Comparison of ENCODE assay signal across 16 cellular contexts in the genomic region with DNA sequence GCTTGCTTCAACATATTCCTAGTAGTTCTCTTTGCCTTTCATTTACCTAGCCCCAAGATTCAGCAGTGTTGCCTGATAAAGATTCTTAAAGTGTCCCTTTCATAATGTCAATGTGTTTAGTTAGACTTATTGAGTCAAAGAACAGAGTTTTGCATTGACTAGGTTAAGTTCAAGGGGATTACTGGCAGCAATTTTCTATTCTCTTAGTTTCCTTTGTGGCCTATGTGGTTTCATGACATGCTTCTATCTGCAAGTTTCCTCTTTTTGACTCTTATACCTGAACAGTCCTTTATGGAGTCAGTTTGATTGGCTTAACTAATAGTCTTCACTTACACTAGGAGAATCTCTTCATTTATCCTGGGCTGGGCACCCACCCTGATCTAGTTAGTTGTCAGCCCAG.
DNase-seq lines count a peak whose midpoint lies in the region; ATAC-seq lines count a peak whose summit lies in the region.
"Had no signal": no experiment of that assay in that cellular context is flagged by ENCODE, and none has a peak within 500 bp of the region (broad histone marks: within the 10 kb centered on the region; RNA-seq: fewer than 3 reads in every experiment).

No MANE protein-coding gene starts in this region.

- no peaks in the 10 kb centered on the region for H3K27me3 Mint-ChIP-seq in activated CD8-positive, alpha-beta memory T cell treated with anti-CD3 and anti-CD28 coated beads, Interleukin-2, amount 10 ng/mL, durations not matched to agents 7 days and 5 days

- peak; percentile 47 for ATAC-seq in activated CD8-positive, alpha-beta memory T cell treated with anti-CD3 and anti-CD28 coated beads, Interleukin-2, amount 10 ng/mL, durations not matched to agents 7 days and 5 days
- peak; percentile 86 for ATAC-seq in HG02571 (IDR thresholded peaks at IDR 0.05; ENCODE audit: unreplicated experiment)
- peak; percentile 82 for ATAC-seq in HG03280 (IDR thresholded peaks at IDR 0.05; ENCODE audit: unreplicated experiment)
- peak; percentile 34 for ATAC-seq in stimulated activated effector memory CD8-positive, alpha-beta T cell treated with anti-CD3 and anti-CD28 coated beads, Interleukin-12 subunit alpha, Interleukin-12 subunit beta, amount 100 ng/mL, for 72 hours
- ATAC-seq in activated CD4-positive, CD25-positive, alpha-beta regulatory T cell treated with anti-CD3 and anti-CD28 coated beads, Interleukin-2, amount 50 U/mL, for 24 hours = no peak
- ATAC-seq: SK-N-SH treated with all-trans-retinoic acid at 6 μM for 48 hours had no signal

- H3K4me3 Mint-ChIP-seq in activated CD8-positive, alpha-beta memory T cell treated with anti-CD3 and anti-CD28 coated beads, Interleukin-2, amount 10 ng/mL, durations not matched to agents 7 days and 5 days = no peak overlapping the region
- H3K4me3 Mint-ChIP-seq in stimulated activated effector memory CD8-positive, alpha-beta T cell treated with anti-CD3 and anti-CD28 coated beads, Interleukin-12 subunit alpha, Interleukin-12 subunit beta, amount 100 ng/mL, for 72 hours = no peak overlapping the region

- H3K9me3 Mint-ChIP-seq in activated CD8-positive, alpha-beta memory T cell treated with anti-CD3 and anti-CD28 coated beads, Interleukin-2, amount 10 ng/mL, durations not matched to agents 7 days and 5 days (ENCODE audit: low read depth) = peaks cover 6% of the 10 kb centered on the region
- H3K9me3 Mint-ChIP-seq in stimulated activated effector memory CD8-positive, alpha-beta T cell treated with anti-CD3 and anti-CD28 coated beads, Interleukin-12 subunit alpha, Interleukin-12 subunit beta, amount 100 ng/mL, for 72 hours = peaks cover 2% of the 10 kb centered on the region

- no peaks in the 10 kb centered on the region for H3K36me3 Mint-ChIP-seq in activated CD8-positive, alpha-beta memory T cell treated with anti-CD3 and anti-CD28 coated beads, Interleukin-2, amount 10 ng/mL, durations not matched to agents 7 days and 5 days
- H3K36me3 Mint-ChIP-seq in stimulated activated effector memory CD8-positive, alpha-beta T cell treated with anti-CD3 and anti-CD28 coated beads, Interleukin-12 subunit alpha, Interleukin-12 subunit beta, amount 100 ng/mL, for 72 hours = no peaks in the 10 kb centered on the region
- H3K36me3 Mint-ChIP-seq: activated naive CD4-positive, alpha-beta T cell treated with anti-CD3 and anti-CD28 coated beads, Interleukin-2, amount 50 U/mL, for 72 hours had no signal

- peaks cover 5% of the 10 kb centered on the region for H3K4me1 Mint-ChIP-seq in activated CD8-positive, alpha-beta memory T cell treated with anti-CD3 and anti-CD28 coated beads, Interleukin-2, amount 10 ng/mL, durations not matched to agents 7 days and 5 days
- no peaks in the 10 kb centered on the region for H3K4me1 Mint-ChIP-seq in stimulated activated effector memory CD8-positive, alpha-beta T cell treated with anti-CD3 and anti-CD28 coated beads, Interleukin-12 subunit alpha, Interleukin-12 subunit beta, amount 100 ng/mL, for 72 hours

- no peak overlapping the region for H3K27ac Mint-ChIP-seq in activated CD8-positive, alpha-beta memory T cell treated with anti-CD3 and anti-CD28 coated beads, Interleukin-2, amount 10 ng/mL, durations not matched to agents 7 days and 5 days
- no peak overlapping the region for H3K27ac Mint-ChIP-seq in stimulated activated effector memory CD8-positive, alpha-beta T cell treated with anti-CD3 and anti-CD28 coated beads, Interleukin-12 subunit alpha, Interleukin-12 subunit beta, amount 100 ng/mL, for 72 hours
- H3K27ac Mint-ChIP-seq: activated naive CD4-positive, alpha-beta T cell treated with anti-CD3 and anti-CD28 coated beads, Interleukin-2, amount 50 U/mL, for 72 hours had no signal

- CTCF ChIA-PET in activated CD8-positive, alpha-beta memory T cell treated with anti-CD3 and anti-CD28 coated beads, Interleukin-2, amount 10 ng/mL, durations not matched to agents 7 days and 5 days (lab: Charles Lee) = no interaction called here

- no peak for DNase-seq in activated CD8-positive, alpha-beta memory T cell treated with anti-CD3 and anti-CD28 coated beads, Interleukin-2, amount 10 ng/mL, durations not matched to agents 7 days and 5 days
- DNase-seq in activated CD8-positive, alpha-beta memory T cell treated with anti-CD3 and anti-CD28 coated beads for 24 hours = no peak
- no peak for DNase-seq in stimulated activated effector memory CD8-positive, alpha-beta T cell treated with anti-CD3 and anti-CD28 coated beads, Interleukin-12 subunit alpha, Interleukin-12 subunit beta, amount 100 ng/mL, for 72 hours (ENCODE audit: low spot score in 2 of 2)
- no peak for DNase-seq in mucosa of gallbladder (ENCODE audit: low spot score)
- no peak for DNase-seq in epidermal melanocyte (ENCODE audit: insufficient read length, low spot score)
- DNase-seq: colonic mucosa; foreskin melanocyte; H7; NCI-H345; ovary; stimulated activated CD4-positive, alpha-beta T cell treated with anti-CD3 and anti-CD28 coated beads, Interleukin-4, amount 100 ng/mL, for 4 hours had no signal

Comparison
In these comparisons a context has a peak if more than half of its experiments do, and no peak if none do; other contexts are left out.
1. ATAC-seq: peak in activated CD8-positive, alpha-beta memory T cell treated with anti-CD3 and anti-CD28 coated beads, Interleukin-2, amount 10 ng/mL, durations not matched to agents 7 days and 5 days (single experiment), HG02571 (single experiment), HG03280 (single experiment) and stimulated activated effector memory CD8-positive, alpha-beta T cell treated with anti-CD3 and anti-CD28 coated beads, Interleukin-12 subunit alpha, Interleukin-12 subunit beta, amount 100 ng/mL, for 72 hours (single experiment); none in activated CD4-positive, CD25-positive, alpha-beta regulatory T cell treated with anti-CD3 and anti-CD28 coated beads, Interleukin-2, amount 50 U/mL, for 24 hours (0 of 2).